In genomic region chr15:98668566-98669308, GRCh38 we compare ENCODE assay signal across 8 cellular contexts. TPM values are rescaled to one million over a fixed set of nuclear protein-coding genes. Genes with fewer than 3 reads are reported as not detected.
DNase-seq lines count a peak whose midpoint lies in the region; ATAC-seq and TF ChIP-seq lines count a peak whose summit lies in the region.

No MANE protein-coding gene starts in this region.

- H3K4me1 Mint-ChIP-seq in activated T-helper 2 cell treated with anti-CD3 and anti-CD28 coated beads, Interferon-gamma antibody, Interleukin-2, Interleukin-4, amounts not matched to agents 10 μg/mL and 5 μg/mL and 100 μg/mL, durations not matched to agents 14 hours and 24 hours and 36 hours (ENCODE audit: low read depth), result peaks cover 54% of the 10 kb centered on the region

- TF ChIP-seq POLR2A in right lobe of liver (IDR thresholded peaks at IDR 0.05), result no peak

- no peaks in the 10 kb centered on the region for H3K9me3 ChIP-seq in BLaER1 treated with 17β-estradiol and CSF1 and Interleukin-3, amounts not matched to agents 10 nM and 100 nM (replicated peaks in 1 of 11)
- H3K9me3 ChIP-seq in right lobe of liver (no peaks in the 10 kb centered on the region), HAP-1 (no peaks in the 10 kb centered on the region)

- peak overlapping the region; percentile 19 for H3K27ac Mint-ChIP-seq in activated T-helper 2 cell treated with anti-CD3 and anti-CD28 coated beads, Interferon-gamma antibody, Interleukin-2, Interleukin-4, amounts not matched to agents 10 μg/mL and 5 μg/mL and 100 μg/mL, durations not matched to agents 14 hours and 24 hours and 36 hours

- peak overlapping the region; percentile 18 for H3K4me3 Mint-ChIP-seq in activated T-helper 2 cell treated with anti-CD3 and anti-CD28 coated beads, Interferon-gamma antibody, Interleukin-2, Interleukin-4, amounts not matched to agents 10 μg/mL and 5 μg/mL and 100 μg/mL, durations not matched to agents 14 hours and 24 hours and 36 hours (ENCODE audit: low read depth)

- H3K9ac ChIP-seq in BLaER1 treated with 17β-estradiol and CSF1 and Interleukin-3, amounts not matched to agents 10 nM and 100 nM, result peak overlapping the region in 3 of 11 experiments; percentile 29 to 46 (median 40); a peak in 4 of 22 replicates

- H4K20me1 ChIP-seq in BLaER1 treated with 17β-estradiol and CSF1 and Interleukin-3, amounts not matched to agents 10 nM and 100 nM, result peaks cover 74 to 100% (median 100%) of the 10 kb centered on the region in 11 experiments

- 32% methylated on average over 7 of the region's 10 CpGs for WGBS in right lobe of liver (ENCODE audit: insufficient coverage, low coverage, low lambda C conversion rate, missing lambda C conversion rate)

- H3K27me3 Mint-ChIP-seq in activated T-helper 2 cell treated with anti-CD3 and anti-CD28 coated beads, Interferon-gamma antibody, Interleukin-2, Interleukin-4, amounts not matched to agents 10 μg/mL and 5 μg/mL and 100 μg/mL, durations not matched to agents 14 hours and 24 hours and 36 hours (ENCODE audit: low read depth), result no peaks in the 10 kb centered on the region

- in situ Hi-C loops in HAP-1 (cut with MboI; ENCODE audit: low sequenced_read_pairs), result no loop called here

- H3K36me3 ChIP-seq in BLaER1 treated with 17β-estradiol and CSF1 and Interleukin-3, amounts not matched to agents 10 nM and 100 nM, result peaks cover 0 to 79% (median 46%) of the 10 kb centered on the region in 11 experiments; a peak in 17 of 22 replicates
- H3K36me3 ChIP-seq in right lobe of liver (no peaks in the 10 kb centered on the region), HAP-1 (replicated peaks) (no peaks in the 10 kb centered on the region; the same call in 1 of the 2 replicates)

- intact Hi-C loops in activated T-helper 2 cell treated with anti-CD3 and anti-CD28 coated beads, Interferon-gamma antibody, Interleukin-2, Interleukin-4, amounts not matched to agents 10 μg/mL and 5 μg/mL and 100 μg/mL, durations not matched to agents 14 hours and 24 hours and 36 hours (cut with micrococcal nuclease), result loop anchor here (2.0 to 5.0 kb wide), 3 partner anchors 18 to 109 kb away; no protein-coding TSS in a partner anchor
- intact Hi-C loops in right lobe of liver (cut with DNase I), result loop anchor here (10.0 kb wide), 3 partner anchors 144 to 234 kb away; no protein-coding TSS in a partner anchor

- H3K36me3 Mint-ChIP-seq in activated T-helper 2 cell treated with anti-CD3 and anti-CD28 coated beads, Interferon-gamma antibody, Interleukin-2, Interleukin-4, amounts not matched to agents 10 μg/mL and 5 μg/mL and 100 μg/mL, durations not matched to agents 14 hours and 24 hours and 36 hours (ENCODE audit: low read depth), result no peaks in the 10 kb centered on the region

- peak overlapping the region in 9 of 11 experiments; percentile 17 to 58 (median 47); a peak in 15 of 22 replicates for H3K27ac ChIP-seq in BLaER1 treated with 17β-estradiol and CSF1 and Interleukin-3, amounts not matched to agents 10 nM and 100 nM
- no peak overlapping the region for H3K27ac ChIP-seq in right lobe of liver

- ATAC-seq in right lobe of liver, result peak in 3 of 4 donors; percentile 25 to 64 (median 54)
- ATAC-seq in GM19397 (IDR thresholded peaks at IDR 0.05; ENCODE audit: unreplicated experiment), result no peak

- H3K9me3 Mint-ChIP-seq in activated T-helper 2 cell treated with anti-CD3 and anti-CD28 coated beads, Interferon-gamma antibody, Interleukin-2, Interleukin-4, amounts not matched to agents 10 μg/mL and 5 μg/mL and 100 μg/mL, durations not matched to agents 14 hours and 24 hours and 36 hours, result no peaks in the 10 kb centered on the region

- no peaks in the 10 kb centered on the region for H3K27me3 ChIP-seq in BLaER1 treated with 17β-estradiol and CSF1 and Interleukin-3, amounts not matched to agents 10 nM and 100 nM
- no peaks in the 10 kb centered on the region for H3K27me3 ChIP-seq in right lobe of liver
- H3K27me3 ChIP-seq in HAP-1 (ENCODE audit: low read depth), result no peaks in the 10 kb centered on the region

- H3K4me2 ChIP-seq in BLaER1 treated with 17β-estradiol and CSF1 and Interleukin-3, amounts not matched to agents 10 nM and 100 nM, result peak overlapping the region; percentile 45 to 71 (median 60)

- no peak overlapping the region for H3K4me3 ChIP-seq in BLaER1 treated with 17β-estradiol and CSF1 and Interleukin-3, amounts not matched to agents 10 nM and 100 nM
- no peak overlapping the region for H3K4me3 ChIP-seq in right lobe of liver
- H3K4me3 ChIP-seq in HAP-1, result no peak overlapping the region

- peaks cover 75 to 93% (median 87%) of the 10 kb centered on the region in 10 experiments for H3K4me1 ChIP-seq in BLaER1 treated with 17β-estradiol and CSF1 and Interleukin-3, amounts not matched to agents 10 nM and 100 nM
- H3K4me1 ChIP-seq in right lobe of liver (peaks cover 0 to 9% (median 0%) of the 10 kb centered on the region in 4 donors), HAP-1 (peaks cover 34% of the 10 kb centered on the region)

- no peak for TF ChIP-seq CTCF in right lobe of liver (IDR thresholded peaks at IDR 0.05)

- DNase-seq in HT-29 (ENCODE audit: low spot score), result peak; percentile 66
- DNase-seq in activated T-helper 2 cell treated with anti-CD3 and anti-CD28 coated beads, Interferon-gamma antibody, Interleukin-2, Interleukin-4, amounts not matched to agents 10 μg/mL and 5 μg/mL and 100 μg/mL, durations not matched to agents 14 hours and 24 hours and 36 hours (ENCODE audit: low spot score), result peak; percentile 43
- no peak for DNase-seq in right lobe of liver
- no peak for DNase-seq in NCI-H146 (lab: John Stamatoyannopoulos, UW)
- no peak for DNase-seq in cerebellar nuclear complex (lab: John Stamatoyannopoulos, UW)
- DNase-seq in HAP-1 (ENCODE audit: low spot score in 2 of 2), result no peak

RNA-seq across cellular contexts. Expression of gene IGF1R, which starts 20.4 kb away (rescaled TPM):
- 31.6 and 33.2 TPM in 2 replicates for total RNA-seq in HT-29 (2014; rRNA removed; shearing (Covaris generic))
- total RNA-seq in activated T-helper 2 cell treated with anti-CD3 and anti-CD28 coated beads, Interferon-gamma antibody, Interleukin-2, Interleukin-4, amounts not matched to agents 10 μg/mL and 5 μg/mL and 100 μg/mL, durations not matched to agents 14 hours and 24 hours and 36 hours, result 31.1 and 46.2 TPM in 2 replicates
- total RNA-seq in right lobe of liver, result 1 to 10 TPM; 2.5 to 5.3 (median 3.8) TPM

Comparison
In these comparisons a context has a peak if more than half of its experiments do, and no peak if none do; other contexts are left out.
1. H3K27ac ChIP-seq: peak in BLaER1 treated with 17β-estradiol and CSF1 and Interleukin-3, amounts not matched to agents 10 nM and 100 nM (9 of 11); none in right lobe of liver (0 of 3).
2. DNase-seq: peak in HT-29 (single experiment) and activated T-helper 2 cell treated with anti-CD3 and anti-CD28 coated beads, Interferon-gamma antibody, Interleukin-2, Interleukin-4, amounts not matched to agents 10 μg/mL and 5 μg/mL and 100 μg/mL, durations not matched to agents 14 hours and 24 hours and 36 hours (single experiment); none in right lobe of liver (0 of 3), NCI-H146 (single experiment), cerebellar nuclear complex (0 of 2) and HAP-1 (0 of 2).